Comparison of ENCODE assay signal across 10 cellular contexts in the genomic region with DNA sequence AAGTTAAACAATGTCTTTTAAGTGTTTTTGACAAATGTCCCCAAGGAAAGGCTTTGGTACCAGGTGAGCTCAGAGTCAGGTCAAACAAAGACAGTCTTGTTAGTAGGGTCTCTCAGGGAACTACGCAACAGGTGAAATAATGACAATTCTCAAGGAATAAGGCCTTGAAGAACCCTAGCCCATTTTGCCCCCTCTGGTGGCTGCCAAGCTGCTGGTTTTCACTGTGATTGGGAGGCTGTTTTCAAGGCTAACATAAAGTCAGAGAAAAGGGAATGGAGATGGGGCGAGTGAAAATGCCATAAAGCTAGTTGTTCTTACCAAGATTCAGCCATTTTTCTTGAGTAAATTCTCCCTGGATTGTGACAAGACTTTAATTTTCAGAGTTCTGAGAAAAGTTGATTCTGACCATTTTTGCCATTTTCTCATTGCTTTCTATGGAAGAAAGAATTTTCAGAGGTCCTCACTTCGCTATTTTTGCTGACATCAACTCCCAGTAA. TPM values are rescaled to one million over a fixed set of nuclear protein-coding genes. Genes with fewer than 3 reads are reported as not detected.
DNase-seq lines count a peak whose midpoint lies in the region; ATAC-seq and TF ChIP-seq lines count a peak whose summit lies in the region.
"Had no signal": no experiment of that assay in that cellular context is flagged by ENCODE, and none has a peak within 500 bp of the region (broad histone marks: within the 10 kb centered on the region; RNA-seq: fewer than 3 reads in every experiment).

No MANE protein-coding gene starts in this region.

- H3K27ac ChIP-seq in gastroesophageal sphincter (peak overlapping the region in 1 of 4 donors; percentile 6), tibial artery (no peak overlapping the region)
- H3K27ac ChIP-seq: thoracic aorta had no signal

- H3K27me3 ChIP-seq in BE2C (no peaks in the 10 kb centered on the region), gastroesophageal sphincter (no peaks in the 10 kb centered on the region), tibial artery (no peaks in the 10 kb centered on the region)

- TF ChIP-seq POLR2A in gastroesophageal sphincter (IDR thresholded peaks at IDR 0.05), result no peak

- intact Hi-C loops in tibial artery (cut with DNase I; ENCODE audit: low total_unique reads), result loop anchor here (10.0 kb wide), 1 partner anchor 125 kb away; no protein-coding TSS in a partner anchor

- H3K36me3 ChIP-seq in BE2C (no peaks in the 10 kb centered on the region), gastroesophageal sphincter (no peaks in the 10 kb centered on the region), tibial artery (no peaks in the 10 kb centered on the region)
- H3K36me3 ChIP-seq: thoracic aorta had no signal

- H3K4me3 ChIP-seq in BE2C (ENCODE audit: low read depth, low read length), result no peak overlapping the region
- H3K4me3 ChIP-seq in gastroesophageal sphincter, result no peak overlapping the region
- no peak overlapping the region for H3K4me3 ChIP-seq in tibial artery
- H3K4me3 ChIP-seq: thoracic aorta had no signal

- DNase-seq in BE2C (peak; percentile 26), T-helper 9 cell (peak; percentile 5), tibial artery (no peak), DMS153 treated with DMSO at 0.1 percent for 48 hours (lab: John Stamatoyannopoulos, UW; ENCODE audit: unreplicated experiment) (no peak), MV-4-11 (lab: John Stamatoyannopoulos, UW) (no peak), AG08396 (ENCODE audit: low spot score) (no peak)
- DNase-seq: NCI-H1105 had no signal

- WGBS in gastroesophageal sphincter (ENCODE audit: low coverage in 1 of 2), 2 donors, result 97 to 100% methylated on average over 1 to 3 of the region's 3 CpGs

- peak; percentile 54 for TF ChIP-seq CTCF in BE2C (IDR thresholded peaks at IDR 0.05; ENCODE audit: low read depth, low read length)
- peak in 3 of 4 experiments; percentile 13 to 39 (median 38) for TF ChIP-seq CTCF in gastroesophageal sphincter (IDR thresholded peaks at IDR 0.05)
- TF ChIP-seq CTCF in tibial artery (IDR thresholded peaks at IDR 0.05), result no peak

- no peaks in the 10 kb centered on the region for H3K9me3 ChIP-seq in BE2C
- no peaks in the 10 kb centered on the region for H3K9me3 ChIP-seq in gastroesophageal sphincter
- H3K9me3 ChIP-seq in tibial artery, result no peaks in the 10 kb centered on the region
- H3K9me3 ChIP-seq: thoracic aorta had no signal

- no peak for TF ChIP-seq EP300 in gastroesophageal sphincter (IDR thresholded peaks at IDR 0.05)

- ATAC-seq in GM19463 (IDR thresholded peaks at IDR 0.05; ENCODE audit: unreplicated experiment), result peak; percentile 6
- ATAC-seq in gastroesophageal sphincter, result no peak

- H3K4me1 ChIP-seq in BE2C (no peaks in the 10 kb centered on the region), gastroesophageal sphincter (peaks cover 0 to 23% (median 5%) of the 10 kb centered on the region in 3 donors), tibial artery (no peaks in the 10 kb centered on the region)

RNA-seq across cellular contexts. Expression of gene RWDD4, which starts 58.7 kb away (rescaled TPM):
- 9.9 TPM for polyA plus RNA-seq in BE2C (2012; ENCODE audit: insufficient read depth, insufficient read length, low read depth)
- 10 to 100 TPM; 29.6 to 43.0 (median 32.8) TPM for total RNA-seq in gastroesophageal sphincter

RNA-seq across cellular contexts. Expression of gene TRAPPC11, which starts 58.9 kb away (rescaled TPM):
- polyA plus RNA-seq in BE2C (2012; ENCODE audit: insufficient read depth, insufficient read length, low read depth), result 12.9 TPM
- total RNA-seq in gastroesophageal sphincter, result 10 to 100 TPM; 42.1 to 57.5 (median 54.7) TPM

Comparison
In these comparisons a context has a peak if more than half of its experiments do, and no peak if none do; other contexts are left out.
1. DNase-seq: peak in BE2C (single experiment) and T-helper 9 cell (single experiment); none in tibial artery (0 of 2), DMS153 treated with DMSO at 0.1 percent for 48 hours (single experiment), MV-4-11 (single experiment) and AG08396 (single experiment).
2. CTCF ChIP-seq: peak in BE2C (single experiment) and gastroesophageal sphincter (3 of 4); none in tibial artery (0 of 2).